ENCODE assay signal across 1 cellular context in the genomic region with DNA sequence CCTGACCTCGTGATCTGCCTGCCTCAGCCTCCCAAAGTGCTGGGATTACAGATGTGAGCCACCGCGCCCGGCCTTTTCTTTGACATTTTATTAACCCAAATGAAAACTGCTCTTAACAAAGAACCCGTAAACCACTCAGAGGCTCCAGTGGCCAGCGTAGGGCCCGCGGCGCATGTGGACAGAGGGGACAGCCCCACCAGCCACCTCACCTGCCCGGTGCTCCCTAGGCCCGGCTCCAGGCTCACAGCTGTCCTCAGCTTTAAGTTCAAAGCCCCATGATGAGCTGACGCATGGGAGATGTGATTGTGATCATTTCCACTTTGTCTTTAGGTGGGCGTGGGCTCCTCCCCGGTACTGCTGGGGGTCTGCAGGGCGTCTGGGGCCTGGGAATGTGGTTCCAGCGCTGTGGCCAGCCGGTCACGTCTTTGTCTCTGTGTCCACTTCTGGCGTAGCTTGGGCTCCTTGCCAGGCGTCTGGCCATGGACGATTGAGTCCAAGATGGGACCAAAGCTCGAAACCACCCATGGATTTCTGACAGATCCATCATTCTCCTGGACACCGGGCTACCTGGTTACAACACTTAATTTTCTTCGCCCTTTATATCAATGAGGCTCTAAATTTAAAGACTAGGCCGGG.
TF ChIP-seq lines count a peak whose summit lies in the region.

No MANE protein-coding gene starts in this region.

TF ChIP-seq in K562, 482 proteins besides CTCF, POLR2A, EP300 and RAD21:
- TF ChIP-seq NFIC (IDR thresholded peaks at IDR 0.05) = 0 out of 2 replicates have a peak, but pooled peaks have one; percentile 16
- TF ChIP-seq TEAD1 (CRISPR knock-in tag; IDR thresholded peaks at IDR 0.05) = no peak
- no peak for TF ChIP-seq COPS2 (conservative IDR thresholded peaks at IDR 0.05)
TF ChIP-seq in K562: peak in this region for 1.
